In genomic region chr2:8229546-8229986, GRCh38 we compare ENCODE assay signal across 8 cellular contexts.
DNase-seq lines count a peak whose midpoint lies in the region; ATAC-seq, FAIRE-seq and TF ChIP-seq lines count a peak whose summit lies in the region.

No MANE protein-coding gene starts in this region.

- no TSS peak for BruUV-seq in HepG2 (replicated peaks; lab: Mats Ljungman, UMichigan)

- TF ChIP-seq POLR2A in adrenal gland (IDR thresholded peaks at IDR 0.05) = no peak
- no peak for TF ChIP-seq POLR2A in HepG2 (IDR thresholded peaks at IDR 0.05; ENCODE audit: insufficient read depth in 1 of 2, low read depth in 2 of 2, low read length in 2 of 2)

- H3K4me2 ChIP-seq in HepG2 (ENCODE audit: low read depth, low read length) = peak overlapping the region; percentile 43; the same call in 1 of the 2 replicates

- peak; percentile 62 for DNase-seq in ACHN
- DNase-seq in RPMI7951 (ENCODE audit: low read depth) = peak; percentile 91
- DNase-seq in adrenal gland = peak; percentile 60 to 83 (median 82)
- DNase-seq in HepG2 (ENCODE audit: low spot score) = peak; percentile 28
- DNase-seq in stimulated activated effector memory CD8-positive, alpha-beta T cell treated with anti-CD3 and anti-CD28 coated beads, Interleukin-12 subunit alpha, Interleukin-12 subunit beta, amount 100 ng/mL, for 72 hours (ENCODE audit: low spot score in 2 of 2) = peak; percentile 14 to 58
- no peak for DNase-seq in DMS79 treated with DMSO at 0.1 percent for 48 hours (lab: John Stamatoyannopoulos, UW)

- peak in 2 of 6 experiments; percentile 14 to 20 for TF ChIP-seq CTCF in adrenal gland (IDR thresholded peaks at IDR 0.05)
- TF ChIP-seq CTCF in HepG2 (CRISPR knock-in tag; IDR thresholded peaks at IDR 0.05) = no peak

- H3K9ac ChIP-seq in HepG2 (ENCODE audit: insufficient read depth, low read depth, low read length) = no peak overlapping the region

- H3K79me2 ChIP-seq in HepG2 (ENCODE audit: insufficient read depth, low read length) = no peaks in the 10 kb centered on the region

- no peak for FAIRE-seq in HepG2 (lab: Jason Lieb, UNC)

- no peak for TF ChIP-seq EP300 in HepG2 (IDR thresholded peaks at IDR 0.05; ENCODE audit: low read depth in 2 of 2, low read length in 2 of 2)
- TF ChIP-seq EP300 in HepG2 (CRISPR knock-in tag; IDR thresholded peaks at IDR 0.05; ENCODE audit: borderline replicate concordance) = no peak

- 28 to 36% (median 33%) methylated on average over 10 of the region's 10 CpGs for WGBS in adrenal gland, 4 donors
- WGBS in HepG2 (ENCODE audit: low lambda C conversion rate) = 56% methylated on average over 10 of the region's 10 CpGs

- POLR2A ChIA-PET in HepG2 (lab: Yijun Ruan, JAX) = no interaction called here

- intact Hi-C loops in adrenal gland (cut with DNase I) (no loop called here), HepG2 (cut with micrococcal nuclease; ENCODE audit: unreplicated experiment) (no loop called here)

- no peak for TF ChIP-seq RAD21 in HepG2 (CRISPR knock-in tag; IDR thresholded peaks at IDR 0.05)

- peaks cover 0 to 3% of the 10 kb centered on the region in 2 donors for H3K4me1 ChIP-seq in adrenal gland (replicated peaks in 1 of 2)
- no peaks in the 10 kb centered on the region for H3K4me1 ChIP-seq in HepG2 (ENCODE audit: insufficient read depth, low read length)

- H3K4me3 ChIP-seq in adrenal gland = no peak overlapping the region
- H3K4me3 ChIP-seq in HepG2 (replicated peaks in 1 of 3; ENCODE audit: insufficient read depth in 1 of 3, low read depth in 2 of 3, low read length in 3 of 3) = no peak overlapping the region

- CTCF ChIA-PET in HepG2 (lab: Yijun Ruan, JAX; ENCODE audit: low intra/inter-chr PET ratio, low total read pairs) = no interaction called here

- peak; percentile 92 for ATAC-seq in GM18909 (IDR thresholded peaks at IDR 0.05; ENCODE audit: poor library complexity, unreplicated experiment)
- ATAC-seq in HG03097 (IDR thresholded peaks at IDR 0.05; ENCODE audit: low FRiP score, unreplicated experiment) = peak; percentile 71
- peak; percentile 68 for ATAC-seq in HepG2
- peak; percentile 99 for ATAC-seq in stimulated activated effector memory CD8-positive, alpha-beta T cell treated with anti-CD3 and anti-CD28 coated beads, Interleukin-12 subunit alpha, Interleukin-12 subunit beta, amount 100 ng/mL, for 72 hours

- H3K36me3 Mint-ChIP-seq in stimulated activated effector memory CD8-positive, alpha-beta T cell treated with anti-CD3 and anti-CD28 coated beads, Interleukin-12 subunit alpha, Interleukin-12 subunit beta, amount 100 ng/mL, for 72 hours = no peaks in the 10 kb centered on the region

- H2AFZ ChIP-seq in HepG2 (ENCODE audit: low read length) = no peak overlapping the region

- H3K4me1 Mint-ChIP-seq in stimulated activated effector memory CD8-positive, alpha-beta T cell treated with anti-CD3 and anti-CD28 coated beads, Interleukin-12 subunit alpha, Interleukin-12 subunit beta, amount 100 ng/mL, for 72 hours = peaks cover 9% of the 10 kb centered on the region

- H3K4me3 Mint-ChIP-seq in stimulated activated effector memory CD8-positive, alpha-beta T cell treated with anti-CD3 and anti-CD28 coated beads, Interleukin-12 subunit alpha, Interleukin-12 subunit beta, amount 100 ng/mL, for 72 hours = peak overlapping the region; percentile 35

- peak overlapping the region in 4 of 5 donors; percentile 14 to 61 (median 40) for H3K27ac ChIP-seq in adrenal gland
- H3K27ac ChIP-seq in HepG2 (ENCODE audit: extremely low read length, insufficient read depth, low read length) = no peak overlapping the region

- H3K9me3 ChIP-seq in adrenal gland (replicated peaks in 1 of 3) (no peaks in the 10 kb centered on the region), HepG2 (ENCODE audit: low read length) (no peaks in the 10 kb centered on the region)

- H4K20me1 ChIP-seq in HepG2 (ENCODE audit: insufficient read depth, low read length) = no peaks in the 10 kb centered on the region

- H3K9me3 Mint-ChIP-seq in stimulated activated effector memory CD8-positive, alpha-beta T cell treated with anti-CD3 and anti-CD28 coated beads, Interleukin-12 subunit alpha, Interleukin-12 subunit beta, amount 100 ng/mL, for 72 hours = no peaks in the 10 kb centered on the region

- H3K27ac Mint-ChIP-seq in stimulated activated effector memory CD8-positive, alpha-beta T cell treated with anti-CD3 and anti-CD28 coated beads, Interleukin-12 subunit alpha, Interleukin-12 subunit beta, amount 100 ng/mL, for 72 hours = peak overlapping the region; percentile 75

- no peaks in the 10 kb centered on the region for H3K36me3 ChIP-seq in adrenal gland (replicated peaks in 1 of 2)
- H3K36me3 ChIP-seq in HepG2 (replicated peaks in 1 of 2; ENCODE audit: control insufficient read depth in 1 of 2, insufficient read depth in 2 of 2, low read length in 2 of 2) = no peaks in the 10 kb centered on the region

- H3K27me3 ChIP-seq in adrenal gland = no peaks in the 10 kb centered on the region
- H3K27me3 ChIP-seq in HepG2 (ENCODE audit: control insufficient read depth in 1 of 2, insufficient read depth in 2 of 2, low read length in 2 of 2) = 0 out of 5 replicates have a peak, but pooled peaks cover 0 to under 1% of the 10 kb centered on the region in 2 experiments

- in situ Hi-C loops in ACHN (cut with HindIII; ENCODE audit: low pct_ligation_motif_present, low pct_unique_long_range_greater_than_20kb, low sequenced_read_pairs) (no loop called here), HepG2 (cut with HindIII; ENCODE audit: extremely low pct_ligation_motif_present, low pct_unique_long_range_greater_than_20kb) (no loop called here)

TF ChIP-seq in HepG2, 621 proteins besides CTCF, POLR2A, EP300 and RAD21:
- TF ChIP-seq EEA1 (CRISPR knock-in tag; IDR thresholded peaks at IDR 0.05; ENCODE audit: borderline replicate concordance) (no peak), FOSL2 (CRISPR knock-in tag; IDR thresholded peaks at IDR 0.05) (peak; percentile 29; the same call in 1 of the 2 replicates), NFE2 (CRISPR knock-in tag; IDR thresholded peaks at IDR 0.05) (peak; percentile 88; the same call in 1 of the 2 replicates), MAFG (CRISPR knock-in tag; IDR thresholded peaks at IDR 0.05) (peak; percentile 86), ZNF770 (CRISPR knock-in tag; IDR thresholded peaks at IDR 0.05) (peak; percentile 61; the same call in 1 of the 2 replicates), ZGPAT (CRISPR knock-in tag; IDR thresholded peaks at IDR 0.05) (peak; percentile 15; the same call in 1 of the 2 replicates), ETS1 (CRISPR knock-in tag; IDR thresholded peaks at IDR 0.05) (no peak), MAFF (IDR thresholded peaks at IDR 0.05; ENCODE audit: low read depth, low read length) (peak; percentile 83), MAFK (conservative IDR thresholded peaks at IDR 0.05 in 1 of 2, IDR thresholded peaks at IDR 0.05 in 1 of 2; ENCODE audit: low read length in 2 of 2) (peak; percentile 89 to 93), NFE2L2 (IDR thresholded peaks at IDR 0.05; ENCODE audit: low read length) (peak; percentile 96), TP53 (CRISPR knock-in tag; conservative IDR thresholded peaks at IDR 0.05) (no peak)
